ENCODE assay signal across 1 cellular context in the genomic region with DNA sequence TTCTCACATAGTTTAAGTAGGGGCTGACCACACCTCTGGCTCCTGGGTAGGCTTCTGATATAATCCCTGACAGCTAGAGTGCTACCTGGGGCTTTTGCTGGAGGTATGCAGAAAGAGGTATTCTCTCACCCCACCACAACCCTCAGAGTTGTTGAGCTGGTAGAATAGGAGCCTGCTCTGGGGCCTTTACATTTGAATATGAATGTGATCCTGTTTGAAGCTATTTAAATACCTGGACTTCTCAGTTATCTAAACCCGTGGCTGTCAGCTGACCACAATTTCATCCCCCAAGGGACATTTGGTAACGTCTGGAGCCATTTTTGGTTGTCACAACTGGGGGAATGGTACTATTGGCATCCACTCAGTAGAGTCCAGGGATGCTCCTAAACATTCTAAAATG.
TF ChIP-seq lines count a peak whose summit lies in the region.

No MANE protein-coding gene starts in this region.

TF ChIP-seq in GM23338, 12 proteins besides CTCF, POLR2A, EP300 and RAD21:
- TF ChIP-seq, protein P1, sequence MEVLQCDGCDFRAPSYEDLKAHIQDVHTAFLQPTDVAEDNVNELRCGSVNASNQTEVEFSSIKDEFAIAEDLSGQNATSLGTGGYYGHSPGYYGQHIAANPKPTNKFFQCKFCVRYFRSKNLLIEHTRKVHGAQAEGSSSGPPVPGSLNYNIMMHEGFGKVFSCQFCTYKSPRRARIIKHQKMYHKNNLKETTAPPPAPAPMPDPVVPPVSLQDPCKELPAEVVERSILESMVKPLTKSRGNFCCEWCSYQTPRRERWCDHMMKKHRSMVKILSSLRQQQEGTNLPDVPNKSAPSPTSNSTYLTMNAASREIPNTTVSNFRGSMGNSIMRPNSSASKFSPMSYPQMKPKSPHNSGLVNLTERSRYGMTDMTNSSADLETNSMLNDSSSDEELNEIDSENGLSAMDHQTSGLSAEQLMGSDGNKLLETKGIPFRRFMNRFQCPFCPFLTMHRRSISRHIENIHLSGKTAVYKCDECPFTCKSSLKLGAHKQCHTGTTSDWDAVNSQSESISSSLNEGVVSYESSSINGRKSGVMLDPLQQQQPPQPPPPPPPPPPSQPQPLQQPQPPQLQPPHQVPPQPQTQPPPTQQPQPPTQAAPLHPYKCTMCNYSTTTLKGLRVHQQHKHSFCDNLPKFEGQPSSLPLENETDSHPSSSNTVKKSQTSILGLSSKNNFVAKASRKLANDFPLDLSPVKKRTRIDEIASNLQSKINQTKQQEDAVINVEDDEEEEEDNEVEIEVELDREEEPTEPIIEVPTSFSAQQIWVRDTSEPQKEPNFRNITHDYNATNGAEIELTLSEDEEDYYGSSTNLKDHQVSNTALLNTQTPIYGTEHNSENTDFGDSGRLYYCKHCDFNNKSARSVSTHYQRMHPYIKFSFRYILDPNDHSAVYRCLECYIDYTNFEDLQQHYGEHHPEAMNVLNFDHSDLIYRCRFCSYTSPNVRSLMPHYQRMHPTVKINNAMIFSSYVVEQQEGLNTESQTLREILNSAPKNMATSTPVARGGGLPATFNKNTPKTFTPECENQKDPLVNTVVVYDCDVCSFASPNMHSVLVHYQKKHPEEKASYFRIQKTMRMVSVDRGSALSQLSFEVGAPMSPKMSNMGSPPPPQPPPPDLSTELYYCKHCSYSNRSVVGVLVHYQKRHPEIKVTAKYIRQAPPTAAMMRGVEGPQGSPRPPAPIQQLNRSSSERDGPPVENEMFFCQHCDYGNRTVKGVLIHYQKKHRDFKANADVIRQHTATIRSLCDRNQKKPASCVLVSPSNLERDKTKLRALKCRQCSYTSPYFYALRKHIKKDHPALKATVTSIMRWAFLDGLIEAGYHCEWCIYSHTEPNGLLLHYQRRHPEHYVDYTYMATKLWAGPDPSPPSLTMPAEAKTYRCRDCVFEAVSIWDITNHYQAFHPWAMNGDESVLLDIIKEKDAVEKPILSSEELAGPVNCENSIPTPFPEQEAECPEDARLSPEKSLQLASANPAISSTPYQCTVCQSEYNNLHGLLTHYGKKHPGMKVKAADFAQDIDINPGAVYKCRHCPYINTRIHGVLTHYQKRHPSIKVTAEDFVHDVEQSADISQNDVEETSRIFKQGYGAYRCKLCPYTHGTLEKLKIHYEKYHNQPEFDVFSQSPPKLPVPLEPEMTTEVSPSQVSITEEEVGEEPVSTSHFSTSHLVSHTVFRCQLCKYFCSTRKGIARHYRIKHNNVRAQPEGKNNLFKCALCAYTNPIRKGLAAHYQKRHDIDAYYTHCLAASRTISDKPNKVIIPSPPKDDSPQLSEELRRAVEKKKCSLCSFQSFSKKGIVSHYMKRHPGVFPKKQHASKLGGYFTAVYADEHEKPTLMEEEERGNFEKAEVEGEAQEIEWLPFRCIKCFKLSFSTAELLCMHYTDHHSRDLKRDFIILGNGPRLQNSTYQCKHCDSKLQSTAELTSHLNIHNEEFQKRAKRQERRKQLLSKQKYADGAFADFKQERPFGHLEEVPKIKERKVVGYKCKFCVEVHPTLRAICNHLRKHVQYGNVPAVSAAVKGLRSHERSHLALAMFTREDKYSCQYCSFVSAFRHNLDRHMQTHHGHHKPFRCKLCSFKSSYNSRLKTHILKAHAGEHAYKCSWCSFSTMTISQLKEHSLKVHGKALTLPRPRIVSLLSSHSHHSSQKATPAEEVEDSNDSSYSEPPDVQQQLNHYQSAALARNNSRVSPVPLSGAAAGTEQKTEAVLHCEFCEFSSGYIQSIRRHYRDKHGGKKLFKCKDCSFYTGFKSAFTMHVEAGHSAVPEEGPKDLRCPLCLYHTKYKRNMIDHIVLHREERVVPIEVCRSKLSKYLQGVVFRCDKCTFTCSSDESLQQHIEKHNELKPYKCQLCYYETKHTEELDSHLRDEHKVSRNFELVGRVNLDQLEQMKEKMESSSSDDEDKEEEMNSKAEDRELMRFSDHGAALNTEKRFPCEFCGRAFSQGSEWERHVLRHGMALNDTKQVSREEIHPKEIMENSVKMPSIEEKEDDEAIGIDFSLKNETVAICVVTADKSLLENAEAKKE (CRISPR knock-in tag; IDR thresholded peaks at IDR 0.05) = peak; percentile 80
- no peak for TF ChIP-seq EZH2phosphoT487 (IDR thresholded peaks at IDR 0.05; ENCODE audit: unreplicated experiment)
- TF ChIP-seq NANOG (IDR thresholded peaks at IDR 0.05; ENCODE audit: borderline replicate concordance) = no peak
